13 cellular contexts compared by ENCODE assay signal in the genomic region with DNA sequence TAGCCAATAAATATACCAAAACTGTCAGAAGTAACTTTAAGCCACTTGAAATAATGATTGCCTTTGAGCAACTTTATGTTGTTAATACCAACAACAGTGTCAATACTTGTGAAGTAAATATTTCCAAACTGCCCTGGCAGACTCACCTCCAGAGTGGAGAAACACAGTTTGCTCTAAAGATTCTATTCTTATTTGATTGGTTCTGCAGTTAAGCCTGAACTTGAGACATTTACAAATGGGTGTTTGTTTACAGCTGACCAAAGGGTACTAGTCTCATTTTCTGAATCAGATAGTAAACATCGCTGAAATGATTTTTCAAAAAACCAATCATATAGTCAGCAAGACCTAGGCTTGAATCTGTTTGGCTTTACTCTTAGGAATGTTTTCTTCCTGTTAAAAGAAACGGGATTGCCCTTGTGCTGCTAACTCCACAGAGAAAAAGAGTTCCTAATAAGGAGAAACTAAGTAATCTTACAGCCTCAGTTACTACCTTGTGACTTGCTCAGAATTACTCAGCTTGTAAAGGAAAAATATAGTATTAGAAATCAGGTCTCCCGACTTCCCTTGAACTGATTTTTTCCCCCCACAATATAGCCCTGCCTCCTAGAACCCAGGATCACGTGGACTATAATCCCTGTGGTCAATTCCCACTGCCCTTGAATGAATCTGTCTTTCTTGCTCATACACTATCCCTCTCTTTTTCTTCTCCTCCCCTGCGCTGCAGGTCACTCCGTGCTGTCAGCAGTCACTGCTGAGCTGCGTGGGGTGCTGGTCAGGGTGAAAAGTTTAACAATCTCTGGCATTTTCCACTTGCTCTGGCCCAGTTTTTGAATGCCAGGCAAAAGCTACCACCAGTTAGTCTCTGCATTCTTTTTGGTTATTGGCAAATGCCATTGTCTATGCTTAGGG. TPM values are rescaled to one million over a fixed set of nuclear protein-coding genes. Genes with fewer than 3 reads are reported as not detected.
DNase-seq lines count a peak whose midpoint lies in the region; ATAC-seq and TF ChIP-seq lines count a peak whose summit lies in the region.
"Had no signal": no experiment of that assay in that cellular context is flagged by ENCODE, and none has a peak within 500 bp of the region (broad histone marks: within the 10 kb centered on the region; RNA-seq: fewer than 3 reads in every experiment).

No MANE protein-coding gene starts in this region.

- intact Hi-C loops in Right ventricle myocardium superior (cut with DNase I), result no loop called here

- H3K4me2 ChIP-seq in neuronal stem cell (ENCODE audit: insufficient read depth, low read length, poor library complexity, severe bottlenecking), result no peak overlapping the region

- no peak for TF ChIP-seq CTCF in WERI-Rb-1 (IDR thresholded peaks at IDR 0.05; ENCODE audit: low read depth, low read length)

- peak overlapping the region; percentile 74 for H2AFZ ChIP-seq in neuronal stem cell (ENCODE audit: low read length)

- peak; percentile 64 for ATAC-seq in Right ventricle myocardium superior (ENCODE audit: poor library complexity)
- ATAC-seq in GM19397 (IDR thresholded peaks at IDR 0.05; ENCODE audit: unreplicated experiment), result no peak

- H3K9ac ChIP-seq in neuronal stem cell (ENCODE audit: low read depth, low read length, poor library complexity), result no peak overlapping the region

- peaks cover 0 to 4% of the 10 kb centered on the region in 2 donors for H3K4me1 ChIP-seq in neuronal stem cell (ENCODE audit: control insufficient read depth in 2 of 2, insufficient read depth in 1 of 2, low read depth in 1 of 2, low read length in 2 of 2)

- H3K14ac ChIP-seq in neuronal stem cell (ENCODE audit: low read length), result no peak overlapping the region

- H3K27me3 ChIP-seq in WERI-Rb-1 (ENCODE audit: insufficient read depth, low read depth, severe bottlenecking), result no peaks in the 10 kb centered on the region
- peaks cover 0 to 15% (median 0%) of the 10 kb centered on the region in 3 experiments for H3K27me3 ChIP-seq in neuronal stem cell (ENCODE audit: control insufficient read depth in 3 of 3, insufficient read depth in 3 of 3, low read depth in 1 of 3, low read length in 3 of 3)

- H3K79me1 ChIP-seq in neuronal stem cell (ENCODE audit: low read depth, low read length), result no peaks in the 10 kb centered on the region

- H3K4me3 ChIP-seq in WERI-Rb-1 (ENCODE audit: low read depth, low read length) (no peak overlapping the region), neuronal stem cell (ENCODE audit: low read length in 2 of 2) (no peak overlapping the region)

- H3K9me3 ChIP-seq in WERI-Rb-1 (ENCODE audit: severe bottlenecking) (no peaks in the 10 kb centered on the region), neuronal stem cell (replicated peaks in 1 of 2; ENCODE audit: control insufficient read depth in 2 of 2, insufficient read depth in 1 of 2, low read depth in 1 of 2, low read length in 2 of 2) (no peaks in the 10 kb centered on the region)

- H3K18ac ChIP-seq in neuronal stem cell (ENCODE audit: low read length), result no peak overlapping the region

- no peak overlapping the region for H4K91ac ChIP-seq in neuronal stem cell (ENCODE audit: low read depth, low read length, poor library complexity)

- H3K27ac ChIP-seq in WERI-Rb-1 (peak overlapping the region; percentile 6), neuronal stem cell (replicated peaks; ENCODE audit: low read length) (no peak overlapping the region)

- in situ Hi-C loops in KBM-7 (cut with MboI; ENCODE audit: low pct_unique_long_range_greater_than_20kb, low sequenced_read_pairs), result no loop called here

- no peak overlapping the region for H2AK5ac ChIP-seq in neuronal stem cell (ENCODE audit: low read depth, low read length)

- no peak overlapping the region for H2BK5ac ChIP-seq in neuronal stem cell (ENCODE audit: low read length)

- H2BK120ac ChIP-seq in neuronal stem cell (ENCODE audit: low read depth, low read length), result no peak overlapping the region

- no peak overlapping the region for H2BK15ac ChIP-seq in neuronal stem cell (ENCODE audit: low read length)

- no peak overlapping the region for H3K23ac ChIP-seq in neuronal stem cell (ENCODE audit: low read depth, low read length, poor library complexity)

- no peaks in the 10 kb centered on the region for H3K36me3 ChIP-seq in WERI-Rb-1
- no peaks in the 10 kb centered on the region for H3K36me3 ChIP-seq in neuronal stem cell (replicated peaks in 1 of 2; ENCODE audit: control insufficient read depth in 2 of 2, insufficient read depth in 2 of 2, low read length in 2 of 2)

- DNase-seq in A172 (ENCODE audit: low spot score), result peak; percentile 16
- no peak for DNase-seq in WERI-Rb-1
- DNase-seq in Right ventricle myocardium superior, result no peak
- DNase-seq in neuronal stem cell (ENCODE audit: low spot score), result no peak
- DNase-seq in KBM-7, result no peak
- no peak for DNase-seq in iPS-NIHi11 (ENCODE audit: low spot score)
- DNase-seq in DMS79 treated with DMSO at 0.1 percent for 48 hours (lab: John Stamatoyannopoulos, UW), result no peak
- DNase-seq: amygdala; Karpas-422; stimulated activated CD4-positive, alpha-beta T cell treated with anti-CD3 and anti-CD28 coated beads, Interleukin-2, amount 100 ng/mL, for 24 hours; trophoblast cell had no signal

- no peak overlapping the region for H2BK12ac ChIP-seq in neuronal stem cell (ENCODE audit: low read length)

- H4K8ac ChIP-seq in neuronal stem cell (ENCODE audit: low read depth, low read length), result no peak overlapping the region

- whole genome bisulfite sequencing in neuronal stem cell (ENCODE audit: extremely low coverage in 2 of 2, insufficient read length in 2 of 2, insufficient replicate concordance in 1 of 2), 2 donors, result no CpG with 5 or more reads among the region's 7 CpGs

- no peak overlapping the region for H3K4ac ChIP-seq in neuronal stem cell (ENCODE audit: low read length)

RNA-seq across cellular contexts. Expression of a gene that starts 1.6 kb away (rescaled TPM):
- total RNA-seq in A172 (2014; rRNA removed; shearing (Covaris generic)), result not detected in 2 replicates
- total RNA-seq in Right ventricle myocardium superior, result 2.1 TPM
- polyA plus RNA-seq in neuronal stem cell (2013, experiment 1 of 2), result not detected
- not detected for polyA plus RNA-seq in neuronal stem cell (2013, experiment 2 of 2)
- polyA plus RNA-seq: AG04450 had no signal

RNA-seq across cellular contexts. Expression of a gene that starts 32.0 kb away (rescaled TPM):
- total RNA-seq in A172 (2014; rRNA removed; shearing (Covaris generic)), result not detected in 2 replicates
- total RNA-seq in Right ventricle myocardium superior, result not detected
- not detected for polyA plus RNA-seq in neuronal stem cell (2013, experiment 1 of 2)
- not detected for polyA plus RNA-seq in neuronal stem cell (2013, experiment 2 of 2)
- polyA plus RNA-seq: AG04450 had no signal
